12 cellular contexts compared by ENCODE assay signal in the genomic region with DNA sequence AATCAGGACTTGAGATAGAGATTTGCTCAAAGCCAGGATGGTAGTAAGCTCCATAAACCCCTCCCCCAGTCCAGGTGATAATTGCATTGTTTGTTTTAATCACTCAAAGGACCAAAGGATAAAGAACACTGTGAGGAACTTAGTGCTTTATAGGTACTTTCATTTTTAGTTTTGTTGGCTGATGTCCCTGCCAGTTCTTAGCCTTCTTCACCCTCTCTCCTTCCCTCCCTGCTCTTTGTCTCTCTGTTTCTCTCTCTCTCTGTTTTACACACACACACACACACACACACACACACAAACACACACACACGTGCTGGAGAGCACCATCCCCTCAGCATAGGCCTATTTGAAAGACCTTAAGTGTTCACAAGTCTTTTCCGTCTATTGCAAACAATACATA. TPM values are rescaled to one million over a fixed set of nuclear protein-coding genes. Genes with fewer than 3 reads are reported as not detected.
A peak's percentile ranks its signal among the peaks of the same experiment; 100 is the strongest.
DNase-seq lines count a peak whose midpoint lies in the region; ATAC-seq and TF ChIP-seq lines count a peak whose summit lies in the region.
"Had no signal": no experiment of that assay in that cellular context is flagged by ENCODE, and none has a peak within 500 bp of the region (broad histone marks: within the 10 kb centered on the region; RNA-seq: fewer than 3 reads in every experiment).

No MANE protein-coding gene starts in this region.

- peaks cover 14% of the 10 kb centered on the region for H3K4me1 ChIP-seq in rectal smooth muscle tissue (ENCODE audit: control insufficient read depth, insufficient read depth, low read length)
- H3K4me1 ChIP-seq in SK-N-SH (ENCODE audit: control insufficient read depth in 1 of 2, insufficient read depth in 2 of 2, low read depth in 1 of 2, low read length in 1 of 2): peaks cover 0 to 13% of the 10 kb centered on the region in 2 experiments; a peak in 2 of 4 replicates

- no peak for TF ChIP-seq RAD21 in SK-N-SH (IDR thresholded peaks at IDR 0.05; ENCODE audit: low read length)

- no peak overlapping the region for H3K4me2 ChIP-seq in SK-N-SH
- H3K4me2 ChIP-seq: BLaER1 had no signal

- no peak for ATAC-seq in GM19397 (IDR thresholded peaks at IDR 0.05; ENCODE audit: unreplicated experiment)

- H3F3A ChIP-seq in SK-N-SH (replicated peaks; ENCODE audit: insufficient read depth): peaks cover 6% of the 10 kb centered on the region

- intact Hi-C loops in dendritic cell treated with granulocyte-macrophage colony-stimulating factor and Interleukin-4, amounts not matched to agents 40 ng/mL and 50 ng/mL, for 4 days (cut with micrococcal nuclease): loop anchor here (10.0 kb wide), 1 partner anchor 278 kb away; the partner anchor contains the start of genes BRCA2 and ZAR1L

- H4K20me1 ChIP-seq in SK-N-SH (ENCODE audit: insufficient read depth): no peaks in the 10 kb centered on the region

- TF ChIP-seq EP300 in SK-N-SH (IDR thresholded peaks at IDR 0.05; ENCODE audit: borderline replicate concordance in 1 of 2, low read depth in 1 of 2, low read length in 1 of 2): no peak

- H3K27ac Mint-ChIP-seq in activated CD4-positive, alpha-beta T cell treated with anti-CD3 and anti-CD28 coated beads, Interleukin-2, amount 10 ng/mL, durations not matched to agents 7 days and 5 days: peak overlapping the region; percentile 75
- peak overlapping the region; percentile 79 for H3K27ac Mint-ChIP-seq in dendritic cell treated with granulocyte-macrophage colony-stimulating factor and Interleukin-4, amounts not matched to agents 40 ng/mL and 50 ng/mL, for 4 days

- POLR2A ChIA-PET in activated CD4-positive, alpha-beta T cell treated with anti-CD3 and anti-CD28 coated beads, Interleukin-2, amount 10 ng/mL, durations not matched to agents 7 days and 5 days (lab: Charles Lee): no interaction called here
- POLR2A ChIA-PET in SK-N-SH (lab: Yijun Ruan, JAX): no interaction called here

- peak overlapping the region; percentile 53 for H3K4me3 Mint-ChIP-seq in activated CD4-positive, alpha-beta T cell treated with anti-CD3 and anti-CD28 coated beads, Interleukin-2, amount 10 ng/mL, durations not matched to agents 7 days and 5 days
- H3K4me3 Mint-ChIP-seq in dendritic cell treated with granulocyte-macrophage colony-stimulating factor and Interleukin-4, amounts not matched to agents 40 ng/mL and 50 ng/mL, for 4 days: peak overlapping the region; percentile 50

- no peak overlapping the region for H2AFZ ChIP-seq in SK-N-SH (ENCODE audit: low read depth)

- H3K9me3 Mint-ChIP-seq in activated CD4-positive, alpha-beta T cell treated with anti-CD3 and anti-CD28 coated beads, Interleukin-2, amount 10 ng/mL, durations not matched to agents 7 days and 5 days: no peaks in the 10 kb centered on the region
- H3K9me3 Mint-ChIP-seq in dendritic cell treated with granulocyte-macrophage colony-stimulating factor and Interleukin-4, amounts not matched to agents 40 ng/mL and 50 ng/mL, for 4 days: no peaks in the 10 kb centered on the region

- H3K36me3 Mint-ChIP-seq in activated CD4-positive, alpha-beta T cell treated with anti-CD3 and anti-CD28 coated beads, Interleukin-2, amount 10 ng/mL, durations not matched to agents 7 days and 5 days (ENCODE audit: low read depth): peaks cover 14% of the 10 kb centered on the region
- H3K36me3 Mint-ChIP-seq in dendritic cell treated with granulocyte-macrophage colony-stimulating factor and Interleukin-4, amounts not matched to agents 40 ng/mL and 50 ng/mL, for 4 days (ENCODE audit: low read depth): no peaks in the 10 kb centered on the region

- CTCF ChIA-PET in activated CD4-positive, alpha-beta T cell treated with anti-CD3 and anti-CD28 coated beads, Interleukin-2, amount 10 ng/mL, durations not matched to agents 7 days and 5 days (lab: Charles Lee): interaction anchor here (0.6 to 1.4 kb wide), 2 partner anchors 15 to 22 kb away, joined by 3 to 4 read pairs; no protein-coding TSS in a partner anchor
- CTCF ChIA-PET in SK-N-SH (lab: Yijun Ruan, JAX): interaction anchor here (3.6 kb wide), 1 partner anchor 127 kb away, joined by 12 read pairs; no protein-coding TSS in a partner anchor

- H3K4me3 ChIP-seq in LNCaP clone FGC (ENCODE audit: low read depth, low read length) (peak overlapping the region; percentile 29), rectal smooth muscle tissue (ENCODE audit: low read length) (no peak overlapping the region), SK-N-SH (ENCODE audit: low read depth in 2 of 2, low read length in 1 of 2) (no peak overlapping the region)
- H3K4me3 ChIP-seq: BLaER1, lung had no signal

- H3K36me3 ChIP-seq in rectal smooth muscle tissue (ENCODE audit: control insufficient read depth, insufficient read depth, low read length): no peaks in the 10 kb centered on the region
- H3K36me3 ChIP-seq in SK-N-SH (replicated peaks in 1 of 2; ENCODE audit: control insufficient read depth in 1 of 2, insufficient read depth in 2 of 2, low read length in 1 of 2): no peaks in the 10 kb centered on the region
- H3K36me3 ChIP-seq: BLaER1 had no signal

- DNase-seq in activated CD4-positive, alpha-beta T cell treated with anti-CD3 and anti-CD28 coated beads, Interleukin-2, amount 10 ng/mL, durations not matched to agents 7 days and 5 days: no peak
- no peak for DNase-seq in activated CD4-positive, alpha-beta T cell treated with anti-CD3 and anti-CD28 coated beads for 1 hour
- DNase-seq in LNCaP clone FGC (ENCODE audit: low read depth): no peak
- no peak for DNase-seq in kidney glomerular epithelial cell (lab: John Stamatoyannopoulos, UW)
- no peak for DNase-seq in SK-N-SH
- DNase-seq: foreskin fibroblast, spleen had no signal

- H3K9me3 ChIP-seq in SK-N-SH: no peaks in the 10 kb centered on the region
- H3K9me3 ChIP-seq: BLaER1, spleen had no signal

- no peaks in the 10 kb centered on the region for H3K27me3 ChIP-seq in rectal smooth muscle tissue (ENCODE audit: control insufficient read depth, insufficient read depth, low read length)
- H3K27me3 ChIP-seq in SK-N-SH (ENCODE audit: insufficient read depth): no peaks in the 10 kb centered on the region

- H3K27me3 Mint-ChIP-seq in activated CD4-positive, alpha-beta T cell treated with anti-CD3 and anti-CD28 coated beads, Interleukin-2, amount 10 ng/mL, durations not matched to agents 7 days and 5 days: no peaks in the 10 kb centered on the region
- no peaks in the 10 kb centered on the region for H3K27me3 Mint-ChIP-seq in dendritic cell treated with granulocyte-macrophage colony-stimulating factor and Interleukin-4, amounts not matched to agents 40 ng/mL and 50 ng/mL, for 4 days

- no peaks in the 10 kb centered on the region for H3K79me2 ChIP-seq in SK-N-SH (ENCODE audit: insufficient read depth)

- peak overlapping the region; percentile 65 for H3K27ac ChIP-seq in rectal smooth muscle tissue (ENCODE audit: low read depth, low read length)
- H3K27ac ChIP-seq in SK-N-SH (ENCODE audit: low read depth in 2 of 2, low read length in 1 of 2): no peak overlapping the region
- H3K27ac ChIP-seq: BLaER1 had no signal

- peaks cover 60% of the 10 kb centered on the region for H3K4me1 Mint-ChIP-seq in activated CD4-positive, alpha-beta T cell treated with anti-CD3 and anti-CD28 coated beads, Interleukin-2, amount 10 ng/mL, durations not matched to agents 7 days and 5 days
- peaks cover 43% of the 10 kb centered on the region for H3K4me1 Mint-ChIP-seq in dendritic cell treated with granulocyte-macrophage colony-stimulating factor and Interleukin-4, amounts not matched to agents 40 ng/mL and 50 ng/mL, for 4 days (ENCODE audit: low read depth)

- H3K9ac ChIP-seq in rectal smooth muscle tissue (ENCODE audit: low read length): no peak overlapping the region
- H3K9ac ChIP-seq in SK-N-SH: no peak overlapping the region
- H3K9ac ChIP-seq: BLaER1 had no signal

- 62% methylated on average over 2 of the region's 2 CpGs for WGBS in SK-N-SH (ENCODE audit: low lambda C conversion rate)

- no peaks in the 10 kb centered on the region for H3K9me2 ChIP-seq in SK-N-SH

- TF ChIP-seq CTCF in LNCaP clone FGC (IDR thresholded peaks at IDR 0.05; ENCODE audit: control insufficient read depth, extremely low read depth, insufficient read depth): no peak
- no peak for TF ChIP-seq CTCF in SK-N-SH (IDR thresholded peaks at IDR 0.05)

TF ChIP-seq in SK-N-SH, 30 proteins besides CTCF, POLR2A, EP300 and RAD21:
- TF ChIP-seq USF2 (IDR thresholded peaks at IDR 0.05; ENCODE audit: borderline replicate concordance, low read depth, low read length): no peak
- no peak for TF ChIP-seq RFX5 (IDR thresholded peaks at IDR 0.05; ENCODE audit: low read length)
- no peak for TF ChIP-seq SMC3 (IDR thresholded peaks at IDR 0.05; ENCODE audit: low read depth, low read length)
- no peak for TF ChIP-seq SIN3A (IDR thresholded peaks at IDR 0.05; ENCODE audit: borderline replicate concordance, low read depth, low read length)

RNA-seq across cellular contexts. Expression of gene FRY, which starts 5.2 kb away (rescaled TPM):
- 10 to 100 TPM; 12.0 to 14.3 TPM for total RNA-seq in activated CD4-positive, alpha-beta T cell treated with anti-CD3 and anti-CD28 coated beads, Interleukin-2, amount 10 ng/mL, durations not matched to agents 7 days and 5 days
- polyA plus RNA-seq in SK-N-SH (2012; rRNA removed): 1.4 and 2.1 TPM in 2 replicates
- polyA plus RNA-seq in SK-N-SH (2012; cell fraction: cytosol; rRNA removed): 1.0 and 1.9 TPM in 2 replicates
- polyA plus RNA-seq in SK-N-SH (2012; cell fraction: nucleus; rRNA removed): 3.1 and 3.5 TPM in 2 replicates
